ENCODE assay signal across 8 cellular contexts in genomic region chr7:117119192-117119924, GRCh38.
DNase-seq lines count a peak whose midpoint lies in the region; ATAC-seq and TF ChIP-seq lines count a peak whose summit lies in the region.

No MANE protein-coding gene starts in this region.

- H3K36me3 Mint-ChIP-seq in activated T-cell treated with anti-CD3 and anti-CD28 coated beads, Interleukin-2, amount 50 U/mL, for 4 hours (ENCODE audit: insufficient read depth): peaks cover 4% of the 10 kb centered on the region

- H2AFZ ChIP-seq in PC-3 (ENCODE audit: low read length): no peak overlapping the region

- H3K9me2 ChIP-seq in PC-3 (replicated peaks; ENCODE audit: low read length): no peaks in the 10 kb centered on the region

- H3K36me3 ChIP-seq in PC-3 (ENCODE audit: low read depth, low read length): no peaks in the 10 kb centered on the region
- no peaks in the 10 kb centered on the region for H3K36me3 ChIP-seq in neutrophil
- no peaks in the 10 kb centered on the region for H3K36me3 ChIP-seq in suprapubic skin

- no peak for TF ChIP-seq EP300 in suprapubic skin (IDR thresholded peaks at IDR 0.05)

- TF ChIP-seq CTCF in PC-3 (conservative IDR thresholded peaks at IDR 0.05; ENCODE audit: low read depth, low read length) (peak; percentile 89), neutrophil (IDR thresholded peaks at IDR 0.05) (peak; percentile 28), suprapubic skin (IDR thresholded peaks at IDR 0.05) (peak; percentile 74 to 76)

- H3K27me3 ChIP-seq in PC-3 (ENCODE audit: low read length): no peaks in the 10 kb centered on the region
- no peaks in the 10 kb centered on the region for H3K27me3 ChIP-seq in neutrophil
- H3K27me3 ChIP-seq in suprapubic skin: no peaks in the 10 kb centered on the region

- H3K4me3 ChIP-seq in PC-3 (ENCODE audit: low read length): no peak overlapping the region
- no peak overlapping the region for H3K4me3 ChIP-seq in neutrophil (ENCODE audit: low read depth in 1 of 2, low read length in 1 of 2)
- no peak overlapping the region for H3K4me3 ChIP-seq in suprapubic skin

- no peak overlapping the region for H3K9ac ChIP-seq in PC-3 (ENCODE audit: low read length)

- no peaks in the 10 kb centered on the region for H3K4me1 Mint-ChIP-seq in activated T-cell treated with anti-CD3 and anti-CD28 coated beads, Interleukin-2, amount 50 U/mL, for 4 hours (ENCODE audit: low read depth)

- peak; percentile 27 for ATAC-seq in PC-3
- no peak for ATAC-seq in activated T-cell treated with anti-CD3 and anti-CD28 coated beads, Interleukin-2, amount 50 U/mL, for 4 hours
- ATAC-seq in GM19452 (IDR thresholded peaks at IDR 0.05; ENCODE audit: unreplicated experiment): no peak

- H3K9me3 ChIP-seq in PC-3 (ENCODE audit: low read length): no peaks in the 10 kb centered on the region
- H3K9me3 ChIP-seq in neutrophil: no peaks in the 10 kb centered on the region
- no peaks in the 10 kb centered on the region for H3K9me3 ChIP-seq in suprapubic skin

- no peaks in the 10 kb centered on the region for H3F3A ChIP-seq in PC-3 (ENCODE audit: low read length, unreplicated experiment)

- intact Hi-C loops in PC-3 (cut with micrococcal nuclease): loop anchor here (1.0 kb wide), 2 partner anchors 131 to 189 kb away; no protein-coding TSS in a partner anchor

- CTCF ChIA-PET in PC-3 (lab: Charles Lee): interaction anchor here (0.6 to 1.4 kb wide), 2 partner anchors 9 to 131 kb away, joined by 3 to 4 read pairs; no protein-coding TSS in a partner anchor

- no peak overlapping the region for H3K4me3 Mint-ChIP-seq in activated T-cell treated with anti-CD3 and anti-CD28 coated beads, Interleukin-2, amount 50 U/mL, for 4 hours

- peaks cover 39% of the 10 kb centered on the region for H3K4me1 ChIP-seq in PC-3 (ENCODE audit: insufficient read depth, low read length)
- peaks cover 0 to 3% of the 10 kb centered on the region in 2 experiments for H3K4me1 ChIP-seq in neutrophil (ENCODE audit: control insufficient read depth in 1 of 2, insufficient read depth in 1 of 2, low read depth in 1 of 2, low read length in 1 of 2)
- peaks cover 2% of the 10 kb centered on the region for H3K4me1 ChIP-seq in suprapubic skin

- no peak overlapping the region for H3K27ac ChIP-seq in PC-3 (ENCODE audit: low read length)
- H3K27ac ChIP-seq in neutrophil: no peak overlapping the region
- no peak overlapping the region for H3K27ac ChIP-seq in suprapubic skin

- POLR2A ChIA-PET in PC-3 (lab: Charles Lee; ENCODE audit: unreplicated experiment): no interaction called here

- WGBS in suprapubic skin: 16% methylated on average over 7 of the region's 7 CpGs

- H3K4me2 ChIP-seq in PC-3 (ENCODE audit: low read length): no peak overlapping the region

- no peaks in the 10 kb centered on the region for H4K20me1 ChIP-seq in PC-3 (ENCODE audit: low read length)

- H3K27me3 Mint-ChIP-seq in activated T-cell treated with anti-CD3 and anti-CD28 coated beads, Interleukin-2, amount 50 U/mL, for 4 hours (ENCODE audit: low read depth): no peaks in the 10 kb centered on the region

- TF ChIP-seq POLR2A in suprapubic skin (IDR thresholded peaks at IDR 0.05): no peak

- BruUV-seq in PC-3 (replicated peaks; lab: Mats Ljungman, UMichigan): no TSS peak

- H3K9me3 Mint-ChIP-seq in activated T-cell treated with anti-CD3 and anti-CD28 coated beads, Interleukin-2, amount 50 U/mL, for 4 hours: no peaks in the 10 kb centered on the region

- peak; percentile 79 for DNase-seq in EL
- DNase-seq in HT1080 (ENCODE audit: low read depth): peak; percentile 70
- peak; percentile 87 for DNase-seq in PC-3
- DNase-seq in activated T-cell treated with anti-CD3 and anti-CD28 coated beads, Interleukin-2, amount 50 U/mL, for 4 hours: peak; percentile 76
- DNase-seq in fibroblast of the conjunctiva (ENCODE audit: low read depth): peak; percentile 66
- DNase-seq in suprapubic skin (ENCODE audit: low spot score in 2 of 2): peak; percentile 84 to 86

- no peaks in the 10 kb centered on the region for H3K79me2 ChIP-seq in PC-3 (ENCODE audit: low read length)

Comparison
In these comparisons a context has a peak if more than half of its experiments do, and no peak if none do; other contexts are left out.
1. CTCF ChIP-seq: peak in every context shown above with its lines; median percentile 89 in PC-3; 75 in suprapubic skin; 28 in neutrophil.